ENCODE assay signal across 12 cellular contexts in genomic region chr15:78316211-78317077, GRCh38. TPM values are rescaled to one million over a fixed set of nuclear protein-coding genes. Genes with fewer than 3 reads are reported as not detected.
A peak's percentile ranks its signal among the peaks of the same experiment; 100 is the strongest.
DNase-seq lines count a peak whose midpoint lies in the region; ATAC-seq, FAIRE-seq and TF ChIP-seq lines count a peak whose summit lies in the region.
"Had no signal": no experiment of that assay in that cellular context is flagged by ENCODE, and none has a peak within 500 bp of the region (broad histone marks: within the 10 kb centered on the region; RNA-seq: fewer than 3 reads in every experiment).

No MANE protein-coding gene starts in this region.

- no peak overlapping the region for H3K23ac ChIP-seq in neuronal stem cell (ENCODE audit: low read depth, low read length, poor library complexity)

- FAIRE-seq in endothelial cell of umbilical vein (lab: Jason Lieb, UNC): no peak

- intact Hi-C loops in endothelial cell of umbilical vein (cut with micrococcal nuclease): loop anchor here (10.0 kb wide), 1 partner anchor 438 kb away; no protein-coding TSS in a partner anchor

- POLR2A ChIA-PET in endothelial cell of umbilical vein (lab: Charles Lee): no interaction called here

- no TSS peak for BruUV-seq in endothelial cell of umbilical vein (replicated peaks; lab: Mats Ljungman, UMichigan)

- no peak overlapping the region for H3K4me3 ChIP-seq in endothelial cell of umbilical vein (replicated peaks in 1 of 3; ENCODE audit: insufficient read depth in 1 of 3, low read depth in 1 of 3, low read length in 3 of 3)
- no peak overlapping the region for H3K4me3 ChIP-seq in neuronal stem cell (ENCODE audit: low read length in 2 of 2)
- H3K4me3 ChIP-seq in Karpas-422 (ENCODE audit: low read length): no peak overlapping the region
- H3K4me3 ChIP-seq: suprapubic skin had no signal

- H4K91ac ChIP-seq in neuronal stem cell (ENCODE audit: low read depth, low read length, poor library complexity): peak overlapping the region; percentile 77

- H3K18ac ChIP-seq in neuronal stem cell (ENCODE audit: low read length): peak overlapping the region; percentile 94

- DNase-seq in NCI-H1092 (lab: John Stamatoyannopoulos, UW): peak; percentile 14
- no peak for DNase-seq in endothelial cell of umbilical vein (ENCODE audit: low read depth, low spot score)
- no peak for DNase-seq in neuronal stem cell (ENCODE audit: low spot score)
- DNase-seq in CD1c-positive myeloid dendritic cell (ENCODE audit: extremely low spot score): no peak
- no peak for DNase-seq in Karpas-422
- no peak for DNase-seq in DMS79 treated with DMSO at 0.1 percent for 48 hours (lab: John Stamatoyannopoulos, UW)
- no peak for DNase-seq in RKO (ENCODE audit: low spot score)
- DNase-seq: activated T-cell treated with anti-CD3 and anti-CD28 coated beads, Interleukin-2, amount 50 U/mL, for 24 hours; stimulated activated CD4-positive, alpha-beta T cell treated with anti-CD3 and anti-CD28 coated beads, Interleukin-15, amount 100 ng/mL, for 24 hours had no signal

- no peaks in the 10 kb centered on the region for H3K27me3 ChIP-seq in endothelial cell of umbilical vein (ENCODE audit: control insufficient read depth in 2 of 2, insufficient read depth in 2 of 2, low read length in 2 of 2)
- no peaks in the 10 kb centered on the region for H3K27me3 ChIP-seq in neuronal stem cell (ENCODE audit: control insufficient read depth in 3 of 3, insufficient read depth in 3 of 3, low read depth in 1 of 3, low read length in 3 of 3)
- H3K27me3 ChIP-seq in Karpas-422 (ENCODE audit: low read length): no peaks in the 10 kb centered on the region
- H3K27me3 ChIP-seq: suprapubic skin had no signal

- H3K9me2 ChIP-seq in Karpas-422 (replicated peaks; ENCODE audit: insufficient read depth, low read length): no peaks in the 10 kb centered on the region

- H3K14ac ChIP-seq in neuronal stem cell (ENCODE audit: low read length): no peak overlapping the region

- H3K9me1 ChIP-seq in endothelial cell of umbilical vein (replicated peaks; ENCODE audit: control insufficient read depth, extremely low read depth, insufficient read depth, low read length): no peaks in the 10 kb centered on the region

- H3K4me2 ChIP-seq in endothelial cell of umbilical vein (ENCODE audit: insufficient read depth, low read length) (no peak overlapping the region), neuronal stem cell (ENCODE audit: insufficient read depth, low read length, poor library complexity, severe bottlenecking) (no peak overlapping the region), Karpas-422 (ENCODE audit: low read depth, low read length, poor library complexity, severe bottlenecking) (no peak overlapping the region)

- H3K4ac ChIP-seq in neuronal stem cell (ENCODE audit: low read length): no peak overlapping the region

- H3K36me3 ChIP-seq in endothelial cell of umbilical vein (ENCODE audit: control insufficient read depth in 2 of 2, extremely low read depth in 1 of 2, insufficient read depth in 2 of 2, low read length in 2 of 2) (no peaks in the 10 kb centered on the region), neuronal stem cell (replicated peaks in 1 of 2; ENCODE audit: control insufficient read depth in 2 of 2, insufficient read depth in 2 of 2, low read length in 2 of 2) (no peaks in the 10 kb centered on the region), Karpas-422 (ENCODE audit: insufficient read depth, low read length) (no peaks in the 10 kb centered on the region)
- H3K36me3 ChIP-seq: suprapubic skin had no signal

- H3K9me3 ChIP-seq in endothelial cell of umbilical vein (replicated peaks; ENCODE audit: control insufficient read depth, insufficient read depth, low read length) (no peaks in the 10 kb centered on the region), neuronal stem cell (replicated peaks in 1 of 2; ENCODE audit: control insufficient read depth in 2 of 2, insufficient read depth in 1 of 2, low read depth in 1 of 2, low read length in 2 of 2) (no peaks in the 10 kb centered on the region), Karpas-422 (ENCODE audit: low read length) (no peaks in the 10 kb centered on the region)
- H3K9me3 ChIP-seq: suprapubic skin had no signal

- dilution Hi-C loops in endothelial cell of umbilical vein (cut with MboI; ENCODE audit: extremely low pct_ligation_motif_present, low sequenced_read_pairs): no loop called here

- TF ChIP-seq CTCF in endothelial cell of umbilical vein (IDR thresholded peaks at IDR 0.05; ENCODE audit: extremely low read depth in 1 of 2, insufficient read depth in 1 of 2, low read depth in 1 of 2, low read length in 2 of 2): no peak

- no CpG with 5 or more reads among the region's 19 CpGs for WGBS in neuronal stem cell (ENCODE audit: extremely low coverage in 2 of 2, insufficient read length in 2 of 2, insufficient replicate concordance in 1 of 2), 2 donors

- CTCF ChIA-PET in endothelial cell of umbilical vein (lab: Charles Lee): interaction anchor here (0.6 to 14.6 kb wide), 7 partner anchors 7 to 434 kb away, joined by 3 to 367 read pairs (median 4); partner anchors contain the start of gene SKIC8

- no peak overlapping the region for H2AK5ac ChIP-seq in neuronal stem cell (ENCODE audit: low read depth, low read length)

- no peaks in the 10 kb centered on the region for H3K79me2 ChIP-seq in endothelial cell of umbilical vein (ENCODE audit: control insufficient read depth, insufficient read depth, low read length)
- H3K79me2 ChIP-seq in Karpas-422 (ENCODE audit: low read length): no peaks in the 10 kb centered on the region

- H3K27ac ChIP-seq in endothelial cell of umbilical vein (ENCODE audit: insufficient read depth, low read depth, low read length) (no peak overlapping the region), neuronal stem cell (replicated peaks; ENCODE audit: low read length) (peak overlapping the region; percentile 57), Karpas-422 (ENCODE audit: low read length) (no peak overlapping the region)
- H3K27ac ChIP-seq: suprapubic skin had no signal

- peak overlapping the region; percentile 31 for H2BK15ac ChIP-seq in neuronal stem cell (ENCODE audit: low read length)

- no peak overlapping the region for H2BK120ac ChIP-seq in neuronal stem cell (ENCODE audit: low read depth, low read length)

- no peaks in the 10 kb centered on the region for H3K4me1 ChIP-seq in endothelial cell of umbilical vein (ENCODE audit: control insufficient read depth, extremely low read depth, insufficient read depth, low read length)
- peaks cover 26 to 37% of the 10 kb centered on the region in 2 donors for H3K4me1 ChIP-seq in neuronal stem cell (ENCODE audit: control insufficient read depth in 2 of 2, insufficient read depth in 1 of 2, low read depth in 1 of 2, low read length in 2 of 2)
- H3K4me1 ChIP-seq in Karpas-422 (ENCODE audit: low read length): no peaks in the 10 kb centered on the region
- H3K4me1 ChIP-seq: suprapubic skin had no signal

- no peak for TF ChIP-seq POLR2A in endothelial cell of umbilical vein (IDR thresholded peaks at IDR 0.05; ENCODE audit: low read depth, low read length)

- peak overlapping the region; percentile 35 for H2AFZ ChIP-seq in endothelial cell of umbilical vein (ENCODE audit: low read depth, low read length)
- peak overlapping the region; percentile 91 for H2AFZ ChIP-seq in neuronal stem cell (ENCODE audit: low read length)
- no peak overlapping the region for H2AFZ ChIP-seq in Karpas-422 (ENCODE audit: low read length)

- H4K8ac ChIP-seq in neuronal stem cell (ENCODE audit: low read depth, low read length): peak overlapping the region; percentile 68

- no peaks in the 10 kb centered on the region for H4K20me1 ChIP-seq in endothelial cell of umbilical vein (replicated peaks; ENCODE audit: control insufficient read depth, extremely low read depth, insufficient read depth, low read length)
- no peaks in the 10 kb centered on the region for H4K20me1 ChIP-seq in Karpas-422 (ENCODE audit: insufficient read depth, low read depth, low read length)

- peak; percentile 54 for ATAC-seq in GM18520 (IDR thresholded peaks at IDR 0.05; ENCODE audit: unreplicated experiment)

- H3K9ac ChIP-seq in endothelial cell of umbilical vein (replicated peaks; ENCODE audit: extremely low read depth, insufficient read depth, low read length) (no peak overlapping the region), neuronal stem cell (ENCODE audit: low read depth, low read length, poor library complexity) (peak overlapping the region; percentile 56), Karpas-422 (ENCODE audit: low read length) (no peak overlapping the region)

- peak overlapping the region; percentile 17 for H2BK5ac ChIP-seq in neuronal stem cell (ENCODE audit: low read length)

- no peak overlapping the region for H2BK12ac ChIP-seq in neuronal stem cell (ENCODE audit: low read length)

- H3K79me1 ChIP-seq in neuronal stem cell (ENCODE audit: low read depth, low read length): no peaks in the 10 kb centered on the region

RNA-seq across cellular contexts. Expression of gene SKIC8, which starts 17.0 kb away (rescaled TPM):
- total RNA-seq in endothelial cell of umbilical vein: 49.0 and 49.7 TPM in 2 replicates
- polyA plus RNA-seq in endothelial cell of umbilical vein: 74.0 and 95.0 TPM in 2 replicates
- 86.5 and 99.7 TPM in 2 replicates for polyA plus RNA-seq in endothelial cell of umbilical vein (2011; cell fraction: cytosol; rRNA removed)
- polyA plus RNA-seq in endothelial cell of umbilical vein (2011; cell fraction: nucleus; rRNA removed): 66.4 and 84.1 TPM in 2 replicates
- polyA plus RNA-seq in endothelial cell of umbilical vein (2012): 54.4 and 66.1 TPM in 2 replicates
- polyA minus RNA-seq in endothelial cell of umbilical vein: 48.1 and 54.5 TPM in 2 replicates
- 55.4 TPM for polyA minus RNA-seq in endothelial cell of umbilical vein (2011; cell fraction: cytosol; rRNA and poly(A)+ RNA removed)
- polyA minus RNA-seq in endothelial cell of umbilical vein (2011; cell fraction: nucleus; rRNA and poly(A)+ RNA removed): 17.9 and 23.5 TPM in 2 replicates
- polyA plus RNA-seq in neuronal stem cell (2013, experiment 1 of 2): 34.0 TPM
- polyA plus RNA-seq in neuronal stem cell (2013, experiment 2 of 2): 34.5 TPM
- total RNA-seq in Karpas-422 (2014; rRNA removed; shearing (Covaris generic); ENCODE audit: low replicate concordance): 96.9 and 134 TPM in 2 replicates

RNA-seq across cellular contexts. Expression of gene CRABP1, which starts 23.7 kb away (rescaled TPM):
- total RNA-seq in endothelial cell of umbilical vein: not detected in 2 replicates
- polyA plus RNA-seq in endothelial cell of umbilical vein: 0.11 TPM in 1 of 2 replicates, not detected in the other
- not detected in 2 replicates for polyA plus RNA-seq in endothelial cell of umbilical vein (2011; cell fraction: cytosol; rRNA removed)
- not detected in 2 replicates for polyA plus RNA-seq in endothelial cell of umbilical vein (2011; cell fraction: nucleus; rRNA removed)
- polyA plus RNA-seq in endothelial cell of umbilical vein (2012): 0.24 TPM in 1 of 2 replicates, not detected in the other
- not detected in 2 replicates for polyA minus RNA-seq in endothelial cell of umbilical vein
- polyA minus RNA-seq in endothelial cell of umbilical vein (2011; cell fraction: cytosol; rRNA and poly(A)+ RNA removed): not detected
- polyA minus RNA-seq in endothelial cell of umbilical vein (2011; cell fraction: nucleus; rRNA and poly(A)+ RNA removed): not detected in 2 replicates
- 1,930 TPM for polyA plus RNA-seq in neuronal stem cell (2013, experiment 1 of 2)
- 1,905 TPM for polyA plus RNA-seq in neuronal stem cell (2013, experiment 2 of 2)
- not detected in 2 replicates for total RNA-seq in Karpas-422 (2014; rRNA removed; shearing (Covaris generic); ENCODE audit: low replicate concordance)
- total RNA-seq: dermis blood vessel endothelial cell had no signal

RNA-seq across cellular contexts. Expression of gene DNAJA4, which starts 52.1 kb away (rescaled TPM):
- total RNA-seq in endothelial cell of umbilical vein: 20.2 and 21.3 TPM in 2 replicates
- polyA plus RNA-seq in endothelial cell of umbilical vein: 15.4 and 17.3 TPM in 2 replicates
- 13.4 and 14.1 TPM in 2 replicates for polyA plus RNA-seq in endothelial cell of umbilical vein (2011; cell fraction: cytosol; rRNA removed)
- polyA plus RNA-seq in endothelial cell of umbilical vein (2011; cell fraction: nucleus; rRNA removed): 68.7 and 87.4 TPM in 2 replicates
- polyA plus RNA-seq in endothelial cell of umbilical vein (2012): 19.1 and 23.7 TPM in 2 replicates
- polyA minus RNA-seq in endothelial cell of umbilical vein: 19.5 and 20.5 TPM in 2 replicates
- polyA minus RNA-seq in endothelial cell of umbilical vein (2011; cell fraction: cytosol; rRNA and poly(A)+ RNA removed): 27.0 TPM
- 18.5 and 21.6 TPM in 2 replicates for polyA minus RNA-seq in endothelial cell of umbilical vein (2011; cell fraction: nucleus; rRNA and poly(A)+ RNA removed)
- polyA plus RNA-seq in neuronal stem cell (2013, experiment 1 of 2): 0.08 TPM
- 0.06 TPM for polyA plus RNA-seq in neuronal stem cell (2013, experiment 2 of 2)
- total RNA-seq in Karpas-422 (2014; rRNA removed; shearing (Covaris generic); ENCODE audit: low replicate concordance): not detected in 2 replicates

Comparison
In these comparisons a context has a peak if more than half of its experiments do, and no peak if none do; other contexts are left out.
1. RNA of gene DNAJA4, which starts 52.1 kb away (total RNA-seq): 20.2 to 21.3 TPM in endothelial cell of umbilical vein; not detected in Karpas-422; every median in the first group is over 10 times any median in the second.